24 cellular contexts compared by ENCODE assay signal in the genomic region with DNA sequence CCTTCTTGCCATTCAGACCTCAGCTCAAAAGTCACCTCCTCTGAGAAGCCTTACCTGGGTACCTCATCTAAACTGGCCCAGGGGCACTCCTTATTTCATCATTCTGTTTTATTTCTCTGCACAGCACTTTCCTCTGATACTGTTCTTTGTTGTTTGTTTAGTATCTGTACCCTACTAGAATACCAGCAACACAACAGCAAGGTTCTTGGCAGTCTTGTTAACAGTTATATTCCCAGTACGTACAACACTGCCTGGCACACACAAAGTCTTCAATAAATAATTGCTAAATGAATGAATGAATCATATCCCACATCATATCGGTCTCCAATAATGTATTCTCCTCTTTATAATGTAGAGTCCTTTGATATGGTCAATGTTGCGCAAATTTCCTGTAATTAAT.
DNase-seq lines count a peak whose midpoint lies in the region; ATAC-seq, FAIRE-seq and TF ChIP-seq lines count a peak whose summit lies in the region.
"Had no signal": no experiment of that assay in that cellular context is flagged by ENCODE, and none has a peak within 500 bp of the region (broad histone marks: within the 10 kb centered on the region; RNA-seq: fewer than 3 reads in every experiment).

No MANE protein-coding gene starts in this region.

- H3K4me3 ChIP-seq in A549, result no peak overlapping the region
- no peak overlapping the region for H3K4me3 ChIP-seq in mucosa of descending colon
- H3K4me3 ChIP-seq: pancreas, upper lobe of left lung had no signal

- peak overlapping the region in 1 of 2 experiments; percentile 59; a peak in 2 of 6 replicates for H3K27ac ChIP-seq in A549
- no peak overlapping the region for H3K27ac ChIP-seq in CD4-positive, alpha-beta T cell (ENCODE audit: low read depth, low read length)
- H3K27ac ChIP-seq: pancreas had no signal

- no peak for TF ChIP-seq POLR2A in A549 (IDR thresholded peaks at IDR 0.05; ENCODE audit: low read length)

- 0 out of 6 replicates have a peak, but pooled peaks of 1 of the 2 experiments have one; percentile 24 for ATAC-seq in A549
- ATAC-seq in CD4-positive, alpha-beta T cell (ENCODE audit: poor library complexity), result no peak
- ATAC-seq in activated B cell treated with CpG ODN at 0.5 μM for 24 hours (ENCODE audit: low read depth), result no peak
- no peak for ATAC-seq in mucosa of descending colon
- no peak for ATAC-seq in GM18870 (IDR thresholded peaks at IDR 0.05; ENCODE audit: unreplicated experiment)
- ATAC-seq: activated CD4-positive, CD25-positive, alpha-beta regulatory T cell treated with anti-CD3 and anti-CD28 coated beads, Interleukin-2, amount 50 U/mL, for 24 hours had no signal

- intact Hi-C loops in CD4-positive, alpha-beta T cell (cut with DNase I, micrococcal nuclease), result loop anchor here in 1 of 2 experiments (5.0 kb wide), 1 partner anchor 33 kb away; no protein-coding TSS in a partner anchor
- intact Hi-C loops in activated B cell treated with CpG ODN at 0.5 μM for 24 hours (cut with micrococcal nuclease) (loop anchor here (10.0 kb wide), 1 partner anchor 171 kb away; no protein-coding TSS in a partner anchor), mucosa of descending colon (cut with DNase I, micrococcal nuclease) (no loop called here)

- H3K9me3 Mint-ChIP-seq in CD4-positive, alpha-beta T cell, result no peaks in the 10 kb centered on the region
- no peaks in the 10 kb centered on the region for H3K9me3 Mint-ChIP-seq in activated B cell treated with CpG ODN at 0.5 μM for 24 hours
- H3K9me3 Mint-ChIP-seq: activated naive CD4-positive, alpha-beta T cell treated with anti-CD3 and anti-CD28 coated beads, Interleukin-2, amount 10 ng/mL, durations not matched to agents 7 days and 5 days; CD8-positive, alpha-beta memory T cell; nephron had no signal

- no peak for TF ChIP-seq EP300 in A549 (IDR thresholded peaks at IDR 0.05)

- no peak overlapping the region for H3K4me3 Mint-ChIP-seq in CD4-positive, alpha-beta T cell
- H3K4me3 Mint-ChIP-seq in activated B cell treated with CpG ODN at 0.5 μM for 24 hours, result no peak overlapping the region
- H3K4me3 Mint-ChIP-seq: activated naive CD4-positive, alpha-beta T cell treated with anti-CD3 and anti-CD28 coated beads, Interleukin-2, amount 10 ng/mL, durations not matched to agents 7 days and 5 days; CD8-positive, alpha-beta memory T cell; nephron had no signal

- CTCF ChIA-PET in A549 (lab: Yijun Ruan, JAX), result interaction anchor here (1.0 to 1.4 kb wide), 2 partner anchors 8 to 60 kb away, joined by 3 to 7 read pairs; no protein-coding TSS in a partner anchor
- CTCF ChIA-PET in CD4-positive, alpha-beta T cell (lab: Charles Lee), result no interaction called here
- CTCF ChIA-PET in activated B cell treated with CpG ODN at 0.5 μM for 24 hours (lab: Charles Lee), result interaction anchor here (1.3 to 1.4 kb wide), 2 partner anchors 31 to 84 kb away, joined by 3 to 5 read pairs; no protein-coding TSS in a partner anchor

- peaks cover 21% of the 10 kb centered on the region for H3K36me3 Mint-ChIP-seq in CD4-positive, alpha-beta T cell (ENCODE audit: low read depth)
- no peaks in the 10 kb centered on the region for H3K36me3 Mint-ChIP-seq in activated B cell treated with CpG ODN at 0.5 μM for 24 hours (ENCODE audit: low read depth)

- TF ChIP-seq RAD21 in A549 (conservative IDR thresholded peaks at IDR 0.05 in 1 of 2, IDR thresholded peaks at IDR 0.05 in 1 of 2), result no peak

- H3K27me3 Mint-ChIP-seq in CD4-positive, alpha-beta T cell, result no peaks in the 10 kb centered on the region
- no peaks in the 10 kb centered on the region for H3K27me3 Mint-ChIP-seq in activated B cell treated with CpG ODN at 0.5 μM for 24 hours
- H3K27me3 Mint-ChIP-seq: CD8-positive, alpha-beta memory T cell had no signal

- peaks cover 85% of the 10 kb centered on the region for H3K4me1 Mint-ChIP-seq in CD4-positive, alpha-beta T cell (ENCODE audit: low read depth)
- peaks cover 85% of the 10 kb centered on the region for H3K4me1 Mint-ChIP-seq in activated B cell treated with CpG ODN at 0.5 μM for 24 hours

- no peaks in the 10 kb centered on the region for H3K36me3 ChIP-seq in mucosa of descending colon (ENCODE audit: low read depth)
- H3K36me3 ChIP-seq: pancreas, upper lobe of left lung had no signal

- DNase-seq in A549 (ENCODE audit: low read depth in 1 of 2, low spot score in 1 of 2), result no peak
- no peak for DNase-seq in CD4-positive, alpha-beta T cell
- DNase-seq in activated B cell treated with CpG ODN at 0.5 μM for 24 hours, result no peak
- peak; percentile 3 for DNase-seq in foreskin melanocyte
- DNase-seq in amniotic stem cell (lab: John Stamatoyannopoulos, UW), result no peak
- DNase-seq in mucosa of descending colon, result no peak
- no peak for DNase-seq in T1000 (lab: John Stamatoyannopoulos, UW)
- DNase-seq: activated CD8-positive, alpha-beta memory T cell treated with anti-CD3 and anti-CD28 coated beads for 24 hours; activated naive CD4-positive, alpha-beta T cell treated with anti-CD3 and anti-CD28 coated beads, Interleukin-2, amount 10 ng/mL, durations not matched to agents 7 days and 5 days; activated T-cell treated with anti-CD3 and anti-CD28 coated beads, Interleukin-2, amount 50 U/mL, for 48 hours; CD8-positive, alpha-beta memory T cell; KG1; NCI-H1694; NCI-H2171; NCI-H524 treated with DMSO at 0.1 percent for 48 hours; pancreas; right cardiac atrium; stimulated activated CD4-positive, alpha-beta T cell treated with anti-CD3 and anti-CD28 coated beads, Interleukin-12 subunit alpha, Interleukin-12 subunit beta, amount 100 ng/mL, for 4 hours; T-helper 9 cell; upper lobe of left lung had no signal

- peak overlapping the region; percentile 82 for H3K27ac Mint-ChIP-seq in CD4-positive, alpha-beta T cell
- H3K27ac Mint-ChIP-seq in activated B cell treated with CpG ODN at 0.5 μM for 24 hours, result peak overlapping the region; percentile 62
- H3K27ac Mint-ChIP-seq: activated naive CD4-positive, alpha-beta T cell treated with anti-CD3 and anti-CD28 coated beads, Interleukin-2, amount 10 ng/mL, durations not matched to agents 7 days and 5 days; nephron had no signal

- 84% methylated on average over 3 of the region's 3 CpGs for WGBS in A549 (ENCODE audit: missing lambda C conversion rate)

- H3K9me3 ChIP-seq in A549 (no peaks in the 10 kb centered on the region), mucosa of descending colon (no peaks in the 10 kb centered on the region)
- H3K9me3 ChIP-seq in CD4-positive, alpha-beta T cell (ENCODE audit: control insufficient read depth, low read length), result no peaks in the 10 kb centered on the region
- H3K9me3 ChIP-seq: pancreas, upper lobe of left lung had no signal

- no peaks in the 10 kb centered on the region for H3K27me3 ChIP-seq in CD4-positive, alpha-beta T cell (ENCODE audit: control insufficient read depth, insufficient read depth, low read length)
- H3K27me3 ChIP-seq: pancreas, upper lobe of left lung had no signal

- POLR2A ChIA-PET in A549 (lab: Yijun Ruan, JAX) (no interaction called here), activated B cell treated with CpG ODN at 0.5 μM for 24 hours (lab: Charles Lee) (interaction anchor here (0.6 to 1.5 kb wide), 8 partner anchors 16 to 338 kb away, joined by 3 to 13 read pairs (median 10); no protein-coding TSS in a partner anchor)
- POLR2A ChIA-PET in CD4-positive, alpha-beta T cell (lab: Charles Lee), result interaction anchor here (1.2 to 3.9 kb wide), 2 partner anchors 14 to 22 kb away, joined by 3 to 15 read pairs; no protein-coding TSS in a partner anchor

- TF ChIP-seq CTCF in A549 (IDR thresholded peaks at IDR 0.05) (no peak), activated B cell treated with CpG ODN at 0.5 μM for 24 hours (IDR thresholded peaks at IDR 0.05) (no peak), mucosa of descending colon (IDR thresholded peaks at IDR 0.05) (no peak)
- no peak for TF ChIP-seq CTCF in CD4-positive, alpha-beta T cell (IDR thresholded peaks at IDR 0.05)

- FAIRE-seq in A549 (lab: Jason Lieb, UNC), result no peak
- FAIRE-seq: colon, pancreas had no signal

- peaks cover 37% of the 10 kb centered on the region for H3K4me1 ChIP-seq in A549
- H3K4me1 ChIP-seq in mucosa of descending colon (ENCODE audit: low read depth), result peaks cover 15% of the 10 kb centered on the region

- peak overlapping the region; percentile 4; the same call in 1 of the 3 replicates for H3K4me2 ChIP-seq in A549

TF ChIP-seq in A549, 52 proteins besides CTCF, POLR2A, EP300 and RAD21:
- TF ChIP-seq FOXS1 (CRISPR knock-in tag; IDR thresholded peaks at IDR 0.05) (no peak), CBX2 (IDR thresholded peaks at IDR 0.05; ENCODE audit: borderline replicate concordance, low read depth) (no peak)
